In genomic region chr6:132734694-132735236, GRCh38 we compare ENCODE assay signal across 10 cellular contexts. TPM values are rescaled to one million over a fixed set of nuclear protein-coding genes. Genes with fewer than 3 reads are reported as not detected.
DNase-seq lines count a peak whose midpoint lies in the region; ATAC-seq, FAIRE-seq and TF ChIP-seq lines count a peak whose summit lies in the region.
"Had no signal": no experiment of that assay in that cellular context is flagged by ENCODE, and none has a peak within 500 bp of the region (broad histone marks: within the 10 kb centered on the region; RNA-seq: fewer than 3 reads in every experiment).

No MANE protein-coding gene starts in this region.

- POLR2A ChIA-PET in Caco-2 (lab: Charles Lee) (no interaction called here), GM12878 (lab: Charles Lee) (no interaction called here), GM10248 (lab: Yijun Ruan, JAX) (no interaction called here)
- POLR2A ChIA-PET in CD4-positive, alpha-beta memory T cell (lab: Charles Lee; ENCODE audit: partially characterized antibody): no interaction called here

- CTCF ChIA-PET in Caco-2 (lab: Charles Lee) (no interaction called here), GM12878 (lab: Yijun Ruan, JAX) (no interaction called here), GM10248 (lab: Yijun Ruan, JAX) (interaction anchor here (0.8 to 2.2 kb wide), 4 partner anchors 10 to 63 kb away, joined by 3 to 6 read pairs (median 3); no protein-coding TSS in a partner anchor)
- CTCF ChIA-PET in CD4-positive, alpha-beta memory T cell (lab: Charles Lee; ENCODE audit: partially characterized antibody): no interaction called here

- H3K36me3 Mint-ChIP-seq in Caco-2 (ENCODE audit: insufficient read depth, unreplicated experiment): no peaks in the 10 kb centered on the region
- peaks cover 0 to 3% of the 10 kb centered on the region in 2 donors for H3K36me3 Mint-ChIP-seq in CD4-positive, alpha-beta memory T cell

- no peak overlapping the region for H3K27ac Mint-ChIP-seq in Caco-2 (ENCODE audit: unreplicated experiment)
- no peak overlapping the region for H3K27ac Mint-ChIP-seq in CD4-positive, alpha-beta memory T cell
- H3K27ac Mint-ChIP-seq: activated naive CD8-positive, alpha-beta T cell treated with anti-CD3 and anti-CD28 coated beads, Interleukin-2, amount 10 ng/mL, durations not matched to agents 7 days and 5 days had no signal

- H3K27me3 ChIP-seq in Caco-2 (replicated peaks; ENCODE audit: control insufficient read depth, insufficient read depth, low read length) (no peaks in the 10 kb centered on the region), GM12878 (replicated peaks in 1 of 2; ENCODE audit: control insufficient read depth in 2 of 2, insufficient read depth in 2 of 2, low read length in 1 of 2) (no peaks in the 10 kb centered on the region), WERI-Rb-1 (ENCODE audit: insufficient read depth, low read depth, severe bottlenecking) (peaks cover 55% of the 10 kb centered on the region)
- no peaks in the 10 kb centered on the region for H3K27me3 ChIP-seq in CD4-positive, alpha-beta memory T cell (ENCODE audit: insufficient read depth, low read length)

- H3K79me2 ChIP-seq in GM12878 (ENCODE audit: control insufficient read depth, insufficient read depth, low read length): no peaks in the 10 kb centered on the region

- SMC1A ChIA-PET in GM12878 (lab: Charles Lee; ENCODE audit: uncharacterized antibody, unreplicated experiment): interaction anchor here (1.2 kb wide), 1 partner anchor 28 kb away, joined by 4 read pairs; no protein-coding TSS in a partner anchor

- no TSS peak for BruUV-seq in Caco-2 (replicated peaks; lab: Mats Ljungman, UMichigan)
- BruUV-seq in GM12878 (replicated peaks; lab: Mats Ljungman, UMichigan): no TSS peak

- TF ChIP-seq RAD21 in GM12878 (IDR thresholded peaks at IDR 0.05; ENCODE audit: insufficient read depth, low read depth, low read length): no peak

- H3K4me1 Mint-ChIP-seq in Caco-2 (ENCODE audit: low read depth, unreplicated experiment): no peaks in the 10 kb centered on the region
- H3K4me1 Mint-ChIP-seq in CD4-positive, alpha-beta memory T cell: peaks cover 0 to 10% (median 8%) of the 10 kb centered on the region in 4 donors

- no peak overlapping the region for H3K4me3 ChIP-seq in Caco-2 (ENCODE audit: low read depth, low read length)
- no peak overlapping the region for H3K4me3 ChIP-seq in GM12878
- no peak overlapping the region for H3K4me3 ChIP-seq in WERI-Rb-1 (ENCODE audit: low read depth, low read length)
- no peak overlapping the region for H3K4me3 ChIP-seq in CD4-positive, alpha-beta memory T cell (ENCODE audit: low read length in 2 of 2)

- H3K27me3 Mint-ChIP-seq in Caco-2 (ENCODE audit: insufficient read depth, unreplicated experiment): peaks cover 12% of the 10 kb centered on the region
- peaks cover 1 to 2% of the 10 kb centered on the region in 2 donors for H3K27me3 Mint-ChIP-seq in CD4-positive, alpha-beta memory T cell

- no peaks in the 10 kb centered on the region for H4K20me1 ChIP-seq in GM12878 (ENCODE audit: control insufficient read depth, insufficient read depth)

- 11% methylated on average over 3 of the region's 3 CpGs for WGBS in GM12878 (ENCODE audit: insufficient coverage, insufficient replicate concordance, low lambda C conversion rate, missing lambda C conversion rate)

- H3K4me3 Mint-ChIP-seq in Caco-2 (ENCODE audit: unreplicated experiment): no peak overlapping the region
- no peak overlapping the region for H3K4me3 Mint-ChIP-seq in CD4-positive, alpha-beta memory T cell
- H3K4me3 Mint-ChIP-seq: activated naive CD8-positive, alpha-beta T cell treated with anti-CD3 and anti-CD28 coated beads, Interleukin-2, amount 10 ng/mL, durations not matched to agents 7 days and 5 days had no signal

- no peak for TF ChIP-seq EP300 in GM12878 (IDR thresholded peaks at IDR 0.05; ENCODE audit: borderline replicate concordance in 1 of 2, control insufficient read depth in 1 of 2, low read depth in 2 of 2, low read length in 2 of 2)

- H3K27ac ChIP-seq in GM12878 (ENCODE audit: control insufficient read depth, insufficient read depth) (no peak overlapping the region), WERI-Rb-1 (no peak overlapping the region)
- no peak overlapping the region for H3K27ac ChIP-seq in CD4-positive, alpha-beta memory T cell (ENCODE audit: low read depth, low read length)

- H3K9ac ChIP-seq in GM12878 (ENCODE audit: control insufficient read depth, insufficient read depth, low read length): no peak overlapping the region

- DNase-seq in Caco-2: peak in 1 of 2 experiments; percentile 16
- peak; percentile 18 for DNase-seq in M059J (ENCODE audit: low read depth)
- no peak for DNase-seq in GM12878 (ENCODE audit: low read depth, low spot score)
- DNase-seq in medulla oblongata (ENCODE audit: extremely low spot score): peak; percentile 22
- no peak for DNase-seq in WERI-Rb-1
- DNase-seq in CD4-positive, alpha-beta memory T cell: no peak
- no peak for DNase-seq in GM10248 (ENCODE audit: extremely low spot score)
- DNase-seq: activated naive CD8-positive, alpha-beta T cell treated with anti-CD3 and anti-CD28 coated beads, Interleukin-2, amount 10 ng/mL, durations not matched to agents 7 days and 5 days; T-helper 1 cell had no signal

- H3K9me3 Mint-ChIP-seq in Caco-2 (ENCODE audit: unreplicated experiment): peaks cover 18% of the 10 kb centered on the region
- H3K9me3 Mint-ChIP-seq in CD4-positive, alpha-beta memory T cell: peaks cover 0 to 12% (median 3%) of the 10 kb centered on the region in 8 donors

- RAD21 ChIA-PET in GM12878 (lab: Charles Lee; ENCODE audit: unreplicated experiment): interaction anchor here (1.2 kb wide), 1 partner anchor 64 kb away, joined by 3 read pairs; no protein-coding TSS in a partner anchor

- no peaks in the 10 kb centered on the region for H3K36me3 ChIP-seq in Caco-2 (ENCODE audit: control insufficient read depth, insufficient read depth, low read length)
- no peaks in the 10 kb centered on the region for H3K36me3 ChIP-seq in GM12878 (ENCODE audit: control insufficient read depth in 2 of 2, insufficient read depth in 2 of 2, low read length in 1 of 2)
- H3K36me3 ChIP-seq in WERI-Rb-1: no peaks in the 10 kb centered on the region
- H3K36me3 ChIP-seq in CD4-positive, alpha-beta memory T cell (ENCODE audit: insufficient read depth, low read length): no peaks in the 10 kb centered on the region

- H2AFZ ChIP-seq in GM12878 (ENCODE audit: control insufficient read depth, low read depth, low read length): no peak overlapping the region

- in situ Hi-C loops in GM12878 (cut with MboI): no loop called here

- no peak overlapping the region for H3K4me2 ChIP-seq in GM12878 (ENCODE audit: control insufficient read depth, insufficient read depth)

- FAIRE-seq in GM12878 (lab: Jason Lieb, UNC): no peak

- no peaks in the 10 kb centered on the region for H3K4me1 ChIP-seq in Caco-2
- H3K4me1 ChIP-seq in GM12878 (ENCODE audit: control insufficient read depth, insufficient read depth, low read length): no peaks in the 10 kb centered on the region
- H3K4me1 ChIP-seq in CD4-positive, alpha-beta memory T cell (ENCODE audit: insufficient read depth, low read length): no peaks in the 10 kb centered on the region

- no peak for TF ChIP-seq POLR2A in GM12878 (IDR thresholded peaks at IDR 0.05; ENCODE audit: low read depth, low read length)

- ATAC-seq in GM12878: peak; percentile 31; the same call in 1 of the 3 replicates
- ATAC-seq in GM19023 (IDR thresholded peaks at IDR 0.05; ENCODE audit: unreplicated experiment): no peak

- intact Hi-C loops in Caco-2 (cut with micrococcal nuclease; ENCODE audit: unreplicated experiment) (no loop called here), GM12878 (cut with micrococcal nuclease; ENCODE audit: unreplicated experiment) (no loop called here)
- intact Hi-C loops in CD4-positive, alpha-beta memory T cell (cut with micrococcal nuclease): no loop called here

- H3K9me3 ChIP-seq in Caco-2 (no peaks in the 10 kb centered on the region), GM12878 (replicated peaks; ENCODE audit: control insufficient read depth, insufficient read depth, low read length) (no peaks in the 10 kb centered on the region), WERI-Rb-1 (ENCODE audit: severe bottlenecking) (no peaks in the 10 kb centered on the region)
- H3K9me3 ChIP-seq in CD4-positive, alpha-beta memory T cell (ENCODE audit: control insufficient read depth in 1 of 2, low read length in 2 of 2): no peaks in the 10 kb centered on the region

- TF ChIP-seq CTCF in Caco-2 (IDR thresholded peaks at IDR 0.05; ENCODE audit: insufficient read depth in 1 of 2, low read depth in 1 of 2, low read length in 1 of 2, severe bottlenecking in 1 of 2, unreplicated experiment in 1 of 2) (peak; percentile 10 to 41), GM12878 (IDR thresholded peaks at IDR 0.05 in 2 of 3, conservative IDR thresholded peaks at IDR 0.05 in 1 of 3; ENCODE audit: control insufficient read depth in 2 of 3, extremely low read depth in 1 of 3, insufficient read depth in 1 of 3, low read depth in 3 of 3, low read length in 3 of 3) (peak in 1 of 3 experiments; percentile 25; a peak in 2 of 6 replicates), WERI-Rb-1 (IDR thresholded peaks at IDR 0.05; ENCODE audit: low read depth, low read length) (no peak), GM10248 (IDR thresholded peaks at IDR 0.05; ENCODE audit: control extremely low read depth, extremely low read depth, low read depth, missing control alignments) (no peak)

RNA-seq across cellular contexts. Expression of gene VNN1, which starts 20.9 kb away (rescaled TPM):
- total RNA-seq in Caco-2 (2022) (not detected in 2 replicates), GM12878 (2014; rRNA removed) (0.05 TPM in 1 of 2 replicates, not detected in the other), GM12878 (2014; rRNA removed; fragmentation: Illumina TruSeq; extraction: Trizol) (not detected in 2 replicates), GM12878 (2021) (not detected in 2 replicates)
- 0.20 TPM in 1 of 2 replicates, not detected in the other for total RNA-seq in M059J (2014; rRNA removed; shearing (Covaris generic))
- total RNA-seq in GM12878 (2013; cell fraction: nucleolus; rRNA removed): not detected in 2 replicates
- not detected for polyA plus RNA-seq in GM12878 (2011; ENCODE audit: low read depth)
- polyA plus RNA-seq in GM12878 (2011; rRNA removed) (not detected in 2 replicates), GM12878 (2014; fragmentation: Illumina TruSeq; extraction: Trizol) (not detected in 2 replicates), GM12878 (2014; fragmentation: Nextera tagmentation; extraction: Ambion mirVana) (not detected), GM12878 (2014; rRNA removed) (not detected in 2 replicates), GM12878 (2016; fragmentation: Nextera tagmentation; extraction: Ambion mirVana) (not detected)
- not detected in 2 replicates for polyA plus RNA-seq in GM12878 (2011; cell fraction: cytosol; rRNA removed)
- polyA plus RNA-seq in GM12878 (2011; cell fraction: nucleus; rRNA removed): not detected in 2 replicates
- polyA plus RNA-seq in GM12878 (2012): not detected in 2 replicates
- polyA minus RNA-seq in GM12878 (2011; rRNA and poly(A)+ RNA removed): not detected in 2 replicates
- polyA minus RNA-seq in GM12878 (2011; cell fraction: cytosol; rRNA and poly(A)+ RNA removed): not detected in 2 replicates
- polyA minus RNA-seq in GM12878 (2011; cell fraction: nucleus; rRNA and poly(A)+ RNA removed): not detected in 2 replicates
- under 1 TPM in 1 of 2 experiments, not detected in 1; 0.11 TPM for total RNA-seq in CD4-positive, alpha-beta memory T cell
- not detected for polyA plus RNA-seq in CD4-positive, alpha-beta memory T cell
- total RNA-seq: activated naive CD8-positive, alpha-beta T cell treated with anti-CD3 and anti-CD28 coated beads, Interleukin-2, amount 10 ng/mL, durations not matched to agents 7 days and 5 days had no signal

RNA-seq across cellular contexts. Expression of gene VNN2, which starts 22.9 kb away (rescaled TPM):
- total RNA-seq in Caco-2 (2022) (not detected in 2 replicates), GM12878 (2014; rRNA removed) (21.3 and 26.3 TPM in 2 replicates), GM12878 (2014; rRNA removed; fragmentation: Illumina TruSeq; extraction: Trizol) (22.9 and 23.9 TPM in 2 replicates), GM12878 (2021) (13.8 and 15.1 TPM in 2 replicates)
- 0.32 and 1.9 TPM in 2 replicates for total RNA-seq in M059J (2014; rRNA removed; shearing (Covaris generic))
- 25.5 and 28.5 TPM in 2 replicates for total RNA-seq in GM12878 (2013; cell fraction: nucleolus; rRNA removed)
- 39.3 TPM for polyA plus RNA-seq in GM12878 (2011; ENCODE audit: low read depth)
- polyA plus RNA-seq in GM12878 (2011; rRNA removed) (18.2 and 21.5 TPM in 2 replicates), GM12878 (2014; fragmentation: Illumina TruSeq; extraction: Trizol) (30.1 and 41.7 TPM in 2 replicates), GM12878 (2014; fragmentation: Nextera tagmentation; extraction: Ambion mirVana) (10 to 100 TPM; 26.4 to 27.3 TPM), GM12878 (2014; rRNA removed) (14.4 and 24.4 TPM in 2 replicates), GM12878 (2016; fragmentation: Nextera tagmentation; extraction: Ambion mirVana) (10 to 100 TPM; 18.2 to 19.4 TPM)
- polyA plus RNA-seq in GM12878 (2011; cell fraction: cytosol; rRNA removed): 11.2 and 15.0 TPM in 2 replicates
- polyA plus RNA-seq in GM12878 (2011; cell fraction: nucleus; rRNA removed): 10.7 and 12.0 TPM in 2 replicates
- 22.9 and 23.5 TPM in 2 replicates for polyA plus RNA-seq in GM12878 (2012)
- polyA minus RNA-seq in GM12878 (2011; rRNA and poly(A)+ RNA removed): 10.9 and 13.4 TPM in 2 replicates
- 3.6 and 3.7 TPM in 2 replicates for polyA minus RNA-seq in GM12878 (2011; cell fraction: cytosol; rRNA and poly(A)+ RNA removed)
- polyA minus RNA-seq in GM12878 (2011; cell fraction: nucleus; rRNA and poly(A)+ RNA removed): 3.1 and 3.7 TPM in 2 replicates
- total RNA-seq in CD4-positive, alpha-beta memory T cell: 10 to 100 TPM; 12.2 to 13.3 TPM
- 10 to 100 TPM; 14.8 to 18.9 TPM for polyA plus RNA-seq in CD4-positive, alpha-beta memory T cell

Comparison
In these comparisons a context has a peak if more than half of its experiments do, and no peak if none do; other contexts are left out.
1. DNase-seq: peak in M059J (single experiment) and medulla oblongata (single experiment); none in GM12878 (single experiment), WERI-Rb-1 (single experiment), CD4-positive, alpha-beta memory T cell (0 of 5) and GM10248 (single experiment).
2. CTCF ChIP-seq: peak in Caco-2 (2 of 2); none in WERI-Rb-1 (single experiment) and GM10248 (single experiment).